In the genomic region with DNA sequence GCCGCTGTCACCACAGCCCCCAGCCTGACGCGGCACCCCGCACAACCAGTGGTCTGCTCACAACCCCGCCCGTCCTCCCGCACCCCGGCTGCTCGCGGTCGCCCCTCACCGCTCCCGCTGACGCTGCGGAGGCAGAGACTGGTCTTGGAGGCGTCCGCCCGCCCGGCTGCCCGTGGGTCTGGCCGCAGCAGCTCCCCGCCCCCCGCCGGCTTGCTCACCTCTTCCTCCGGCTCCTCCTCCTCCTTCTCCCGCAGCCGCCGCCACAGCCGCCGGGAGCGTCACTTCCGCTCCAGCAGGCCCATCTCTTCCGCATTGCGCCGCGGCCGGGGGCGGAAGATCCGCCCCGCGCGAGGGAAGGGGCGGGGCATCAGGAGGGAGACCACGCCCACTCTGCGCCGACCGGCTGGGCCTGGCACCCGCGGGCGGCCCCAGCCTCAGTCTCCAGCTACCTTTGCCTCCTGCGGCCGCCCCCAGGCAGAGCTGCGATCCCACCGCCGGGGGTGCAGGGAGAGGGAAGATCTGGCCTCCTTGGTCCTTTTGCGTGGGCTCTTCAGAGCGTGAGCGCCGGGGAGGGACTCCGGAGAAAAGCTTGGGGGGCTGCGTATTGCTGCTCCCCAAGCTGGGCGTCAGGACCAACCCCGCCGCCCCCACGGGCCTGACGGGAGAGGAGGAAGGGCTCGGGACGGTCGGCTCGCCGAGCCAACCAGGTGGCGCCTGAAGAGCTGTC, we compare ENCODE assay signal across 8 cellular contexts. TPM values are rescaled to one million over a fixed set of nuclear protein-coding genes. Genes with fewer than 3 reads are reported as not detected.
A peak's percentile ranks its signal among the peaks of the same experiment; 100 is the strongest.
DNase-seq lines count a peak whose midpoint lies in the region; ATAC-seq, FAIRE-seq and TF ChIP-seq lines count a peak whose summit lies in the region.

A gene with protein sequence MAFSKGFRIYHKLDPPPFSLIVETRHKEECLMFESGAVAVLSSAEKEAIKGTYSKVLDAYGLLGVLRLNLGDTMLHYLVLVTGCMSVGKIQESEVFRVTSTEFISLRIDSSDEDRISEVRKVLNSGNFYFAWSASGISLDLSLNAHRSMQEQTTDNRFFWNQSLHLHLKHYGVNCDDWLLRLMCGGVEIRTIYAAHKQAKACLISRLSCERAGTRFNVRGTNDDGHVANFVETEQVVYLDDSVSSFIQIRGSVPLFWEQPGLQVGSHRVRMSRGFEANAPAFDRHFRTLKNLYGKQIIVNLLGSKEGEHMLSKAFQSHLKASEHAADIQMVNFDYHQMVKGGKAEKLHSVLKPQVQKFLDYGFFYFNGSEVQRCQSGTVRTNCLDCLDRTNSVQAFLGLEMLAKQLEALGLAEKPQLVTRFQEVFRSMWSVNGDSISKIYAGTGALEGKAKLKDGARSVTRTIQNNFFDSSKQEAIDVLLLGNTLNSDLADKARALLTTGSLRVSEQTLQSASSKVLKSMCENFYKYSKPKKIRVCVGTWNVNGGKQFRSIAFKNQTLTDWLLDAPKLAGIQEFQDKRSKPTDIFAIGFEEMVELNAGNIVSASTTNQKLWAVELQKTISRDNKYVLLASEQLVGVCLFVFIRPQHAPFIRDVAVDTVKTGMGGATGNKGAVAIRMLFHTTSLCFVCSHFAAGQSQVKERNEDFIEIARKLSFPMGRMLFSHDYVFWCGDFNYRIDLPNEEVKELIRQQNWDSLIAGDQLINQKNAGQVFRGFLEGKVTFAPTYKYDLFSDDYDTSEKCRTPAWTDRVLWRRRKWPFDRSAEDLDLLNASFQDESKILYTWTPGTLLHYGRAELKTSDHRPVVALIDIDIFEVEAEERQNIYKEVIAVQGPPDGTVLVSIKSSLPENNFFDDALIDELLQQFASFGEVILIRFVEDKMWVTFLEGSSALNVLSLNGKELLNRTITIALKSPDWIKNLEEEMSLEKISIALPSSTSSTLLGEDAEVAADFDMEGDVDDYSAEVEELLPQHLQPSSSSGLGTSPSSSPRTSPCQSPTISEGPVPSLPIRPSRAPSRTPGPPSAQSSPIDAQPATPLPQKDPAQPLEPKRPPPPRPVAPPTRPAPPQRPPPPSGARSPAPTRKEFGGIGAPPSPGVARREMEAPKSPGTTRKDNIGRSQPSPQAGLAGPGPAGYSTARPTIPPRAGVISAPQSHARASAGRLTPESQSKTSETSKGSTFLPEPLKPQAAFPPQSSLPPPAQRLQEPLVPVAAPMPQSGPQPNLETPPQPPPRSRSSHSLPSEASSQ (N-terminal part only) (minus strand): TSS at position 286 of the 727 bp plus-strand sequence. CDS start 1,118 bp downstream, outside the sequence.

- TF ChIP-seq CTCF in GM12875 (IDR thresholded peaks at IDR 0.05; ENCODE audit: borderline replicate concordance, insufficient read depth, low read depth, low read length) (no peak), SU-DHL-6 (IDR thresholded peaks at IDR 0.05; ENCODE audit: insufficient read depth, low read length, poor library complexity, severe bottlenecking) (no peak), pancreas (IDR thresholded peaks at IDR 0.05) (no peak), thyroid gland (IDR thresholded peaks at IDR 0.05) (no peak)

- ATAC-seq in HG02763 (IDR thresholded peaks at IDR 0.05; ENCODE audit: unreplicated experiment) (peak; percentile 92), pancreas (peak; percentile 96 to 98 (median 97))
- peak; percentile 88 for ATAC-seq in activated naive CD8-positive, alpha-beta T cell treated with anti-CD3 and anti-CD28 coated beads, Interleukin-2, amount 10 ng/mL, durations not matched to agents 7 days and 5 days (ENCODE audit: low read depth)

- peak within 1 kb of the TSS; percentile 97 for H3K27ac Mint-ChIP-seq in activated naive CD8-positive, alpha-beta T cell treated with anti-CD3 and anti-CD28 coated beads, Interleukin-2, amount 10 ng/mL, durations not matched to agents 7 days and 5 days

- WGBS in pancreas, 2 donors, result 1% methylated on average over 54 to 72 of the region's 72 CpGs
- WGBS in thyroid gland, 2 donors, result 0 to 2% methylated on average over 22 to 67 of the region's 72 CpGs

- peaks cover 12% of the 10 kb centered on the region for H3K36me3 Mint-ChIP-seq in activated naive CD8-positive, alpha-beta T cell treated with anti-CD3 and anti-CD28 coated beads, Interleukin-2, amount 10 ng/mL, durations not matched to agents 7 days and 5 days

- H3K4me3 ChIP-seq in GM12875 (ENCODE audit: low read depth, low read length) (peak within 1 kb of the TSS; percentile 95), SU-DHL-6 (ENCODE audit: insufficient read depth, low read length, poor library complexity, severe bottlenecking) (peak within 1 kb of the TSS; percentile 78), pancreas (peak within 1 kb of the TSS; percentile 67 to 99 (median 80)), thyroid gland (replicated peaks in 1 of 3) (peak within 1 kb of the TSS; percentile 70 to 94 (median 92))

- peak; percentile 53 to 95 for TF ChIP-seq POLR2A in thyroid gland (IDR thresholded peaks at IDR 0.05)

- H3K27ac ChIP-seq in SU-DHL-6 (ENCODE audit: low read depth, low read length) (no peak within 1 kb of the TSS), pancreas (peak within 1 kb of the TSS; percentile 90 to 94 (median 93)), thyroid gland (peak within 1 kb of the TSS; percentile 80 to 89 (median 83))

- H3K27me3 ChIP-seq in SU-DHL-6 (ENCODE audit: low read length) (no peaks in the 10 kb centered on the region), pancreas (no peaks in the 10 kb centered on the region), thyroid gland (no peaks in the 10 kb centered on the region)

- DNase-seq in NCI-H1417 (lab: John Stamatoyannopoulos, UW) (peak; percentile 95 to 98 (median 97)), head of caudate nucleus (peak; percentile 81 to 98 (median 96)), pancreas (peak; percentile 95 to 98 (median 96)), thyroid gland (peak; percentile 96 to 97)
- peak; percentile 98 for DNase-seq in activated naive CD8-positive, alpha-beta T cell treated with anti-CD3 and anti-CD28 coated beads, Interleukin-2, amount 10 ng/mL, durations not matched to agents 7 days and 5 days

- H3K4me3 Mint-ChIP-seq in activated naive CD8-positive, alpha-beta T cell treated with anti-CD3 and anti-CD28 coated beads, Interleukin-2, amount 10 ng/mL, durations not matched to agents 7 days and 5 days, result peak within 1 kb of the TSS; percentile 98

- no peak for FAIRE-seq in pancreas (lab: Jason Lieb, UNC)

- POLR2A ChIA-PET in activated naive CD8-positive, alpha-beta T cell treated with anti-CD3 and anti-CD28 coated beads, Interleukin-2, amount 10 ng/mL, durations not matched to agents 7 days and 5 days (lab: Charles Lee), result interaction anchor here (0.6 to 2.7 kb wide), 10 partner anchors 16 to 912 kb away, joined by 3 to 41 read pairs (median 3); a partner anchor contains a TSS

- no peaks in the 10 kb centered on the region for H3K9me2 ChIP-seq in SU-DHL-6 (replicated peaks; ENCODE audit: insufficient read depth, low read length)

- peaks cover 30% of the 10 kb centered on the region for H3K4me1 Mint-ChIP-seq in activated naive CD8-positive, alpha-beta T cell treated with anti-CD3 and anti-CD28 coated beads, Interleukin-2, amount 10 ng/mL, durations not matched to agents 7 days and 5 days

- peak within 1 kb of the TSS; percentile 95 for H2AFZ ChIP-seq in SU-DHL-6 (ENCODE audit: low read depth, low read length, severe bottlenecking)

- H3K4me1 ChIP-seq in pancreas (peaks cover 0 to 13% (median 10%) of the 10 kb centered on the region in 3 donors), thyroid gland (peaks cover 12 to 18% of the 10 kb centered on the region in 2 donors)

- H3K79me2 ChIP-seq in SU-DHL-6 (ENCODE audit: insufficient read depth, low read length), result no peaks in the 10 kb centered on the region

- H3K9me3 ChIP-seq in SU-DHL-6 (ENCODE audit: insufficient read depth, low read length) (no peaks in the 10 kb centered on the region), pancreas (no peaks in the 10 kb centered on the region), thyroid gland (no peaks in the 10 kb centered on the region)

- peaks cover 21% of the 10 kb centered on the region for H3F3A ChIP-seq in SU-DHL-6 (ENCODE audit: insufficient read depth)

- intact Hi-C loops in head of caudate nucleus (cut with DNase I), result loop anchor here (2.0 to 5.0 kb wide), 2 partner anchors 43 to 116 kb away; a partner anchor contains a TSS
- intact Hi-C loops in pancreas (cut with DNase I), result no loop called here
- intact Hi-C loops in thyroid gland (cut with DNase I), result no loop called here

- H3K36me3 ChIP-seq in SU-DHL-6 (ENCODE audit: low read length) (peaks cover 7% of the 10 kb centered on the region; the same call in 1 of the 2 replicates), pancreas (no peaks in the 10 kb centered on the region), thyroid gland (no peaks in the 10 kb centered on the region)

- H4K20me1 ChIP-seq in SU-DHL-6 (ENCODE audit: low read depth, low read length), result 0 out of 2 replicates have a peak, but pooled peaks cover 5% of the 10 kb centered on the region

- H3K9me3 Mint-ChIP-seq in activated naive CD8-positive, alpha-beta T cell treated with anti-CD3 and anti-CD28 coated beads, Interleukin-2, amount 10 ng/mL, durations not matched to agents 7 days and 5 days, result no peaks in the 10 kb centered on the region

- peak within 1 kb of the TSS; percentile 63 for H3K4me2 ChIP-seq in SU-DHL-6 (ENCODE audit: low read depth, low read length, poor library complexity, severe bottlenecking)

- H3K9ac ChIP-seq in SU-DHL-6 (ENCODE audit: low read length), result peak within 1 kb of the TSS; percentile 77

- H3K27me3 Mint-ChIP-seq in activated naive CD8-positive, alpha-beta T cell treated with anti-CD3 and anti-CD28 coated beads, Interleukin-2, amount 10 ng/mL, durations not matched to agents 7 days and 5 days, result no peaks in the 10 kb centered on the region

RNA-seq across cellular contexts. Expression of the gene that starts here (rescaled TPM):
- total RNA-seq in activated naive CD8-positive, alpha-beta T cell treated with anti-CD3 and anti-CD28 coated beads, Interleukin-2, amount 10 ng/mL, durations not matched to agents 7 days and 5 days, result 10 to 100 TPM; 17.9 to 20.4 TPM
- total RNA-seq in pancreas (1 to 10 TPM; 4.3 to 9.9 (median 4.9) TPM), thyroid gland (10 to 100 TPM; 16.1 to 21.7 (median 17.7) TPM)
- 1 to 10 TPM; 3.5 to 6.1 TPM for polyA plus RNA-seq in pancreas
